Comparison of ENCODE assay signal across 15 cellular contexts in genomic region chr10:72010234-72010992, GRCh38. TPM values are rescaled to one million over a fixed set of nuclear protein-coding genes. Genes with fewer than 3 reads are reported as not detected.
DNase-seq lines count a peak whose midpoint lies in the region; ATAC-seq and TF ChIP-seq lines count a peak whose summit lies in the region.
"Had no signal": no experiment of that assay in that cellular context is flagged by ENCODE, and none has a peak within 500 bp of the region (broad histone marks: within the 10 kb centered on the region; RNA-seq: fewer than 3 reads in every experiment).

No MANE protein-coding gene starts in this region.

- H2AK5ac ChIP-seq in mesendoderm (ENCODE audit: low read length), result no peak overlapping the region

- H3K79me1 ChIP-seq in mesendoderm (ENCODE audit: low read length), result no peaks in the 10 kb centered on the region

- no peaks in the 10 kb centered on the region for H3K9me3 ChIP-seq in duodenal mucosa (ENCODE audit: control insufficient read depth in 1 of 2, low read length in 2 of 2)
- no peaks in the 10 kb centered on the region for H3K9me3 ChIP-seq in mucosa of stomach (ENCODE audit: control insufficient read depth, low read length)
- H3K9me3 ChIP-seq in suprapubic skin, result no peaks in the 10 kb centered on the region

- no peak overlapping the region for H3K23ac ChIP-seq in mesendoderm (ENCODE audit: low read length)

- peaks cover 0 to 11% of the 10 kb centered on the region in 2 donors for H3K4me1 ChIP-seq in duodenal mucosa (ENCODE audit: control insufficient read depth in 1 of 2, insufficient read depth in 2 of 2, low read length in 2 of 2)
- H3K4me1 ChIP-seq in mucosa of stomach (ENCODE audit: control insufficient read depth, insufficient read depth, low read length), result peaks cover 7% of the 10 kb centered on the region
- peaks cover 53% of the 10 kb centered on the region for H3K4me1 ChIP-seq in suprapubic skin
- H3K4me1 ChIP-seq in mesendoderm (ENCODE audit: control insufficient read depth, low read depth, low read length), result no peaks in the 10 kb centered on the region

- H3K4ac ChIP-seq in mesendoderm (ENCODE audit: low read depth, low read length), result no peak overlapping the region

- TF ChIP-seq POLR2A in suprapubic skin (IDR thresholded peaks at IDR 0.05), result no peak

- no peak for TF ChIP-seq EP300 in suprapubic skin (IDR thresholded peaks at IDR 0.05)

- no peak overlapping the region for H3K4me3 ChIP-seq in duodenal mucosa (ENCODE audit: low read depth in 1 of 2, low read length in 2 of 2)
- no peak overlapping the region for H3K4me3 ChIP-seq in mucosa of stomach (ENCODE audit: low read length)
- no peak overlapping the region for H3K4me3 ChIP-seq in suprapubic skin
- H3K4me3 ChIP-seq in mesendoderm (ENCODE audit: low read length), result no peak overlapping the region

- no peak overlapping the region for H4K5ac ChIP-seq in mesendoderm (ENCODE audit: low read length)

- H2BK120ac ChIP-seq in mesendoderm (ENCODE audit: low read depth, low read length), result no peak overlapping the region

- H3K4me2 ChIP-seq in mesendoderm (ENCODE audit: low read length), result no peak overlapping the region

- no peak overlapping the region for H3K18ac ChIP-seq in mesendoderm (ENCODE audit: low read length)

- H3K56ac ChIP-seq in mesendoderm (ENCODE audit: low read length), result no peak overlapping the region

- 68% methylated on average over 7 of the region's 7 CpGs for WGBS in suprapubic skin
- no CpG with 5 or more reads among the region's 7 CpGs for WGBS in mesendoderm (ENCODE audit: extremely low coverage, insufficient coverage, low lambda C conversion rate)

- TF ChIP-seq CTCF in RWPE1 (conservative IDR thresholded peaks at IDR 0.05; ENCODE audit: low read depth) (no peak), suprapubic skin (IDR thresholded peaks at IDR 0.05) (no peak)

- H3K27me3 ChIP-seq in duodenal mucosa (ENCODE audit: control insufficient read depth in 1 of 2, insufficient read depth in 2 of 2, low read length in 2 of 2) (no peaks in the 10 kb centered on the region), mucosa of stomach (ENCODE audit: control insufficient read depth, insufficient read depth, low read length) (no peaks in the 10 kb centered on the region), suprapubic skin (no peaks in the 10 kb centered on the region), mesendoderm (ENCODE audit: insufficient read depth, low read length, poor library complexity) (no peaks in the 10 kb centered on the region)

- H2BK15ac ChIP-seq in mesendoderm (replicated peaks; ENCODE audit: low read depth), result no peak overlapping the region

- H3K27ac ChIP-seq in RWPE1 (peak overlapping the region; percentile 100), duodenal mucosa (ENCODE audit: low read depth, low read length) (peak overlapping the region; percentile 85), suprapubic skin (peak overlapping the region; percentile 92), mesendoderm (ENCODE audit: low read depth, low read length) (no peak overlapping the region)

- CTCF ChIA-PET in RWPE1 (lab: Yijun Ruan, JAX), result interaction anchor here (0.6 to 1.2 kb wide), 7 partner anchors 8 to 114 kb away, joined by 3 to 9 read pairs (median 5); no protein-coding TSS in a partner anchor

- peak overlapping the region in 1 of 2 donors; percentile 23 for H3K9ac ChIP-seq in duodenal mucosa (ENCODE audit: low read depth in 1 of 2, low read length in 2 of 2)
- H3K9ac ChIP-seq in mucosa of stomach (ENCODE audit: low read length), result peak overlapping the region; percentile 41
- no peak overlapping the region for H3K9ac ChIP-seq in mesendoderm (ENCODE audit: low read length)

- no peak for ATAC-seq in HG02981 (IDR thresholded peaks at IDR 0.05; ENCODE audit: unreplicated experiment)
- ATAC-seq: naive thymus-derived CD4-positive, alpha-beta T cell had no signal

- H3K36me3 ChIP-seq in duodenal mucosa (ENCODE audit: control insufficient read depth in 1 of 2, insufficient read depth in 2 of 2, low read length in 2 of 2) (no peaks in the 10 kb centered on the region), mucosa of stomach (ENCODE audit: control insufficient read depth, insufficient read depth, low read length) (no peaks in the 10 kb centered on the region), suprapubic skin (peaks cover 28% of the 10 kb centered on the region), mesendoderm (ENCODE audit: control insufficient read depth, insufficient read depth, low read length) (no peaks in the 10 kb centered on the region)

- H2BK5ac ChIP-seq in mesendoderm (ENCODE audit: low read length), result no peak overlapping the region

- POLR2A ChIA-PET in RWPE1 (lab: Yijun Ruan, JAX; ENCODE audit: low non-redundant PET), result no interaction called here

- H4K8ac ChIP-seq in mesendoderm (ENCODE audit: low read depth, low read length), result no peak overlapping the region

- no peak for DNase-seq in RWPE1 (ENCODE audit: low spot score)
- no peak for DNase-seq in suprapubic skin (ENCODE audit: low spot score in 2 of 2)
- DNase-seq in glomerular visceral epithelial cell (ENCODE audit: extremely low spot score), result no peak
- no peak for DNase-seq in NCI-H2081 (lab: John Stamatoyannopoulos, UW)
- DNase-seq in mesendoderm, result no peak
- DNase-seq: activated effector memory CD4-positive, alpha-beta T cell treated with Interleukin-2 at 50 U/mL for 16 hours; CD8-positive, alpha-beta memory T cell; Kasumi-1; naive thymus-derived CD4-positive, alpha-beta T cell; NCI-H345; SHP77; stimulated activated CD4-positive, alpha-beta T cell treated with anti-CD3 and anti-CD28 coated beads, Interleukin-4, amount 100 ng/mL, for 1 hour had no signal

- H3K79me2 ChIP-seq in mesendoderm (ENCODE audit: control insufficient read depth, insufficient read depth, low read length), result no peaks in the 10 kb centered on the region

RNA-seq across cellular contexts. Expression of gene CHST3, which starts 46.2 kb away (rescaled TPM):
- 10 to 100 TPM; 17.9 to 29.3 (median 23.2) TPM for total RNA-seq in suprapubic skin
- polyA plus RNA-seq in mesendoderm (2013, experiment 1 of 2), result 4.9 TPM
- polyA plus RNA-seq in mesendoderm (2013, experiment 2 of 2), result 4.9 TPM
- polyA plus RNA-seq: CD8-positive, alpha-beta memory T cell; naive thymus-derived CD4-positive, alpha-beta T cell had no signal
